Comparison of ENCODE assay signal across 12 cellular contexts in genomic region chr3:182241777-182242556, GRCh38.
DNase-seq lines count a peak whose midpoint lies in the region; ATAC-seq and TF ChIP-seq lines count a peak whose summit lies in the region.
"Had no signal": no experiment of that assay in that cellular context is flagged by ENCODE, and none has a peak within 500 bp of the region (broad histone marks: within the 10 kb centered on the region; RNA-seq: fewer than 3 reads in every experiment).

No MANE protein-coding gene starts in this region.

- ATAC-seq in mucosa of descending colon, result peak; percentile 35
- ATAC-seq: effector memory CD8-positive, alpha-beta T cell; natural killer cell treated with Interleukin-12 subunit alpha and Interleukin-12 subunit beta and Interleukin-15 and Interleukin-18, amount 100 ng/mL, for 72 hours had no signal

- H3K36me3 ChIP-seq in mucosa of descending colon (ENCODE audit: low read depth), result no peaks in the 10 kb centered on the region

- H3K9me3 ChIP-seq in mucosa of descending colon, result no peaks in the 10 kb centered on the region

- H3K4me3 ChIP-seq in fibroblast of mammary gland (ENCODE audit: control insufficient read depth, low read depth, low read length) (no peak overlapping the region), mucosa of descending colon (no peak overlapping the region)

- peak overlapping the region; percentile 76 for H3K27ac ChIP-seq in temporal lobe (ENCODE audit: low read depth, low read length)

- TF ChIP-seq CTCF in fibroblast of mammary gland (conservative IDR thresholded peaks at IDR 0.05; ENCODE audit: control insufficient read depth, insufficient read depth, low read depth, low read length) (no peak), mucosa of descending colon (IDR thresholded peaks at IDR 0.05) (no peak)

- DNase-seq in SK-N-DZ (ENCODE audit: low spot score), result peak; percentile 10
- peak; percentile 88 for DNase-seq in fibroblast of mammary gland (ENCODE audit: low read depth)
- DNase-seq in mucosa of descending colon, result peak in 1 of 3 donors; percentile 2
- DNase-seq in DMS79 (lab: John Stamatoyannopoulos, UW), result no peak
- no peak for DNase-seq in dedifferentiated amniotic fluid mesenchymal stem cell (ENCODE audit: extremely low spot score)
- no peak for DNase-seq in NCI-H345 treated with DMSO at 0.1 percent for 48 hours (lab: John Stamatoyannopoulos, UW; ENCODE audit: unreplicated experiment)
- no peak for DNase-seq in activated T-cell treated with anti-CD3 and anti-CD28 coated beads, Interleukin-2, amount 50 U/mL, for 1 hour
- DNase-seq: activated CD8-positive, alpha-beta memory T cell treated with anti-CD3 and anti-CD28 coated beads for 24 hours; effector memory CD8-positive, alpha-beta T cell; stimulated activated CD8-positive, alpha-beta memory T cell treated with anti-CD3 and anti-CD28 coated beads, Interleukin-4, amount 100 ng/mL, for 48 hours had no signal

- no peaks in the 10 kb centered on the region for H3K4me1 ChIP-seq in mucosa of descending colon (ENCODE audit: low read depth)

- intact Hi-C loops in mucosa of descending colon (cut with DNase I, micrococcal nuclease), result no loop called here

Comparison
In these comparisons a context has a peak if more than half of its experiments do, and no peak if none do; other contexts are left out.
1. DNase-seq: peak in SK-N-DZ (single experiment) and fibroblast of mammary gland (single experiment); none in DMS79 (single experiment), dedifferentiated amniotic fluid mesenchymal stem cell (single experiment), NCI-H345 treated with DMSO at 0.1 percent for 48 hours (single experiment) and activated T-cell treated with anti-CD3 and anti-CD28 coated beads, Interleukin-2, amount 50 U/mL, for 1 hour (single experiment).